In the genomic region with DNA sequence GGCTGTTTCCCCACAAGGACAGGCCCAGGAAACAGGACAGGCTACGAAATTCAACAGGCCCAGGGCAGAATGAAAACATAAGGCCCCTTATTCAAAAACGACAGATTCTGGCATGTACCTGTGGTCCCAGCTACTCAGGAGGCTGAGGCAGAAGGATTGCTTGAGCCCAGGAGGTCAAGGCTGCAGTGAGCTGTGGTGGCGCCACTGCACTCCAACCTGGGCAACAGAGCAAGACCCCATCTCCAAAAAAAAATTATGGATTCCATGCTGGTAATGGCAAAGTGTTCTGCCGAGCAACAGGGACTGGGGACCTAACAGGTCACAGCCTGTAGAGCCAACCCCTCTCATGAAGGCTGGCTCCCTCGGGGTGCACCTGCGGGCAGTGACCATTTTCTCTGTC, we compare ENCODE assay signal across 2 cellular contexts.
A peak's percentile ranks its signal among the peaks of the same experiment; 100 is the strongest.
TF ChIP-seq lines count a peak whose summit lies in the region.

No MANE protein-coding gene starts in this region.

TF ChIP-seq in HEK293, 187 proteins besides CTCF, POLR2A, EP300 and RAD21 (continued from another document):
- TF ChIP-seq, protein P1, sequence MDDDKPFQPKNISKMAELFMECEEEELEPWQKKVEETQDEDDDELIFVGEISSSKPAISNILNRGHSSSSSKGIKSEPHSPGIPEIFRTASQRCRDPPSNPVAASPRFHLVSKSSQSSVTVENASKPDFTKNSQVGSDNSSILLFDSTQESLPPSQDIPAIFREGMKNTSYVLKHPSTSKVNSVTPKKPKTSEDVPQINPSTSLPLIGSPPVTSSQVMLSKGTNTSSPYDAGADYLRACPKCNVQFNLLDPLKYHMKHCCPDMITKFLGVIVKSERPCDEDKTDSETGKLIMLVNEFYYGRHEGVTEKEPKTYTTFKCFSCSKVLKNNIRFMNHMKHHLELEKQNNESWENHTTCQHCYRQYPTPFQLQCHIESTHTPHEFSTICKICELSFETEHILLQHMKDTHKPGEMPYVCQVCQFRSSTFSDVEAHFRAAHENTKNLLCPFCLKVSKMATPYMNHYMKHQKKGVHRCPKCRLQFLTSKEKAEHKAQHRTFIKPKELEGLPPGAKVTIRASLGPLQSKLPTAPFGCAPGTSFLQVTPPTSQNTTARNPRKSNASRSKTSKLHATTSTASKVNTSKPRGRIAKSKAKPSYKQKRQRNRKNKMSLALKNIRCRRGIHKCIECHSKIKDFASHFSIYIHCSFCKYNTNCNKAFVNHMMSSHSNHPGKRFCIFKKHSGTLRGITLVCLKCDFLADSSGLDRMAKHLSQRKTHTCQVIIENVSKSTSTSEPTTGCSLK (tag by site-specific recombination; IDR thresholded peaks at IDR 0.05) = no peak

TF ChIP-seq in K562, 482 proteins besides CTCF, POLR2A, EP300 and RAD21 (continued from another document):
- TF ChIP-seq ESRRB (CRISPR knock-in tag; IDR thresholded peaks at IDR 0.05; ENCODE audit: borderline replicate concordance) = no peak
- TF ChIP-seq, protein P2, sequence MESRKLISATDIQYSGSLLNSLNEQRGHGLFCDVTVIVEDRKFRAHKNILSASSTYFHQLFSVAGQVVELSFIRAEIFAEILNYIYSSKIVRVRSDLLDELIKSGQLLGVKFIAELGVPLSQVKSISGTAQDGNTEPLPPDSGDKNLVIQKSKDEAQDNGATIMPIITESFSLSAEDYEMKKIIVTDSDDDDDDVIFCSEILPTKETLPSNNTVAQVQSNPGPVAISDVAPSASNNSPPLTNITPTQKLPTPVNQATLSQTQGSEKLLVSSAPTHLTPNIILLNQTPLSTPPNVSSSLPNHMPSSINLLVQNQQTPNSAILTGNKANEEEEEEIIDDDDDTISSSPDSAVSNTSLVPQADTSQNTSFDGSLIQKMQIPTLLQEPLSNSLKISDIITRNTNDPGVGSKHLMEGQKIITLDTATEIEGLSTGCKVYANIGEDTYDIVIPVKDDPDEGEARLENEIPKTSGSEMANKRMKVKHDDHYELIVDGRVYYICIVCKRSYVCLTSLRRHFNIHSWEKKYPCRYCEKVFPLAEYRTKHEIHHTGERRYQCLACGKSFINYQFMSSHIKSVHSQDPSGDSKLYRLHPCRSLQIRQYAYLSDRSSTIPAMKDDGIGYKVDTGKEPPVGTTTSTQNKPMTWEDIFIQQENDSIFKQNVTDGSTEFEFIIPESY (CRISPR knock-in tag; IDR thresholded peaks at IDR 0.05) = peak; percentile 41; the same call in 1 of the 2 replicates
- TF ChIP-seq NELFE (IDR thresholded peaks at IDR 0.05; ENCODE audit: insufficient read depth, insufficient read length) = no peak
- TF ChIP-seq ZNF584 (CRISPR knock-in tag; IDR thresholded peaks at IDR 0.05; ENCODE audit: low read depth) = no peak
- peak; percentile 95 for TF ChIP-seq ZNF121 (CRISPR knock-in tag; conservative IDR thresholded peaks at IDR 0.05)
- no peak for TF ChIP-seq RFX7 (CRISPR knock-in tag; IDR thresholded peaks at IDR 0.05)
- no peak for TF ChIP-seq PURB (CRISPR knock-in tag; IDR thresholded peaks at IDR 0.05; ENCODE audit: low read depth)
- TF ChIP-seq, protein P3, sequence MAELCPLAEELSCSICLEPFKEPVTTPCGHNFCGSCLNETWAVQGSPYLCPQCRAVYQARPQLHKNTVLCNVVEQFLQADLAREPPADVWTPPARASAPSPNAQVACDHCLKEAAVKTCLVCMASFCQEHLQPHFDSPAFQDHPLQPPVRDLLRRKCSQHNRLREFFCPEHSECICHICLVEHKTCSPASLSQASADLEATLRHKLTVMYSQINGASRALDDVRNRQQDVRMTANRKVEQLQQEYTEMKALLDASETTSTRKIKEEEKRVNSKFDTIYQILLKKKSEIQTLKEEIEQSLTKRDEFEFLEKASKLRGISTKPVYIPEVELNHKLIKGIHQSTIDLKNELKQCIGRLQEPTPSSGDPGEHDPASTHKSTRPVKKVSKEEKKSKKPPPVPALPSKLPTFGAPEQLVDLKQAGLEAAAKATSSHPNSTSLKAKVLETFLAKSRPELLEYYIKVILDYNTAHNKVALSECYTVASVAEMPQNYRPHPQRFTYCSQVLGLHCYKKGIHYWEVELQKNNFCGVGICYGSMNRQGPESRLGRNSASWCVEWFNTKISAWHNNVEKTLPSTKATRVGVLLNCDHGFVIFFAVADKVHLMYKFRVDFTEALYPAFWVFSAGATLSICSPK (IDR thresholded peaks at IDR 0.05; ENCODE audit: borderline replicate concordance) = no peak
- TF ChIP-seq ZNF212 (CRISPR knock-in tag; IDR thresholded peaks at IDR 0.05) = no peak
- TF ChIP-seq RAD51 (IDR thresholded peaks at IDR 0.05; ENCODE audit: borderline replicate concordance, low read depth) = no peak
